Comparison of ENCODE assay signal across 1 cellular context in genomic region chr11:69449320-69450063, GRCh38.
TF ChIP-seq lines count a peak whose summit lies in the region.

No MANE protein-coding gene starts in this region.

TF ChIP-seq in K562, 482 proteins besides CTCF, POLR2A, EP300 and RAD21 (continued from another document and continues in another):
- no peak for TF ChIP-seq ZBTB5 (IDR thresholded peaks at IDR 0.05)
- no peak for TF ChIP-seq CREB3 (tag; conservative IDR thresholded peaks at IDR 0.05; ENCODE audit: low read depth)
- no peak for TF ChIP-seq SRSF1 (IDR thresholded peaks at IDR 0.05; ENCODE audit: low read depth, low read length)
- TF ChIP-seq CREB5 (CRISPR knock-in tag; IDR thresholded peaks at IDR 0.05) = no peak
- no peak for TF ChIP-seq STAT6 (CRISPR knock-in tag; IDR thresholded peaks at IDR 0.05)
- TF ChIP-seq ZNF408 (CRISPR knock-in tag; IDR thresholded peaks at IDR 0.05; ENCODE audit: low read depth) = no peak
- TF ChIP-seq BRCA1 (IDR thresholded peaks at IDR 0.05) = no peak
- TF ChIP-seq BRCA1 (CRISPR knock-in tag; IDR thresholded peaks at IDR 0.05) = 0 out of 2 replicates have a peak, but pooled peaks have one; percentile 80
- TF ChIP-seq MYC (IDR thresholded peaks at IDR 0.05; ENCODE audit: low read depth, low read length) = 0 out of 2 replicates have a peak, but pooled peaks have one; percentile 44
- TF ChIP-seq MYC (CRISPR knock-in tag; IDR thresholded peaks at IDR 0.05; ENCODE audit: borderline replicate concordance, low read depth) = no peak
- TF ChIP-seq ESRRB (CRISPR knock-in tag; IDR thresholded peaks at IDR 0.05; ENCODE audit: borderline replicate concordance) = no peak
- TF ChIP-seq HCFC1 (IDR thresholded peaks at IDR 0.05; ENCODE audit: low read depth, low read length) = peak; percentile 11; the same call in 1 of the 2 replicates
- TF ChIP-seq NR3C1 (CRISPR knock-in tag; IDR thresholded peaks at IDR 0.05) = no peak
- TF ChIP-seq ZNF512 (tag; IDR thresholded peaks at IDR 0.05) = no peak
- no peak for TF ChIP-seq CBX1 (IDR thresholded peaks at IDR 0.05; ENCODE audit: low read depth)
- TF ChIP-seq ZC3H8 (IDR thresholded peaks at IDR 0.05) = no peak
- TF ChIP-seq ZNF780A (CRISPR knock-in tag; IDR thresholded peaks at IDR 0.05) = no peak
- peak; percentile 39; the same call in 1 of the 2 replicates for TF ChIP-seq MEF2A (IDR thresholded peaks at IDR 0.05; ENCODE audit: control insufficient read depth, low read depth, low read length)
- TF ChIP-seq ZNF24 (IDR thresholded peaks at IDR 0.05) = no peak
- no peak for TF ChIP-seq ARID3B (CRISPR knock-in tag; IDR thresholded peaks at IDR 0.05; ENCODE audit: borderline replicate concordance)
- TF ChIP-seq PREB (CRISPR knock-in tag; IDR thresholded peaks at IDR 0.05) = no peak
- no peak for TF ChIP-seq ZNF165 (CRISPR knock-in tag; IDR thresholded peaks at IDR 0.05; ENCODE audit: borderline replicate concordance)
- TF ChIP-seq HSF4 (CRISPR knock-in tag; IDR thresholded peaks at IDR 0.05; ENCODE audit: borderline replicate concordance) = no peak
- peak; percentile 74 for TF ChIP-seq TAL1 (IDR thresholded peaks at IDR 0.05)
- peak; percentile 80 for TF ChIP-seq NEUROD1 (IDR thresholded peaks at IDR 0.05; ENCODE audit: borderline replicate concordance, low read depth, low read length, partially characterized antibody)
- TF ChIP-seq ZNF639 (CRISPR knock-in tag; conservative IDR thresholded peaks at IDR 0.05 in 1 of 2, IDR thresholded peaks at IDR 0.05 in 1 of 2) = no peak
- TF ChIP-seq ZNF717 (CRISPR knock-in tag; IDR thresholded peaks at IDR 0.05) = no peak
- TF ChIP-seq MBD1 (CRISPR knock-in tag; IDR thresholded peaks at IDR 0.05) = no peak
- no peak for TF ChIP-seq FOXA3 (CRISPR knock-in tag; conservative IDR thresholded peaks at IDR 0.05 in 1 of 2, IDR thresholded peaks at IDR 0.05 in 1 of 2)
- no peak for TF ChIP-seq GABPB2 (CRISPR knock-in tag; conservative IDR thresholded peaks at IDR 0.05)
- no peak for TF ChIP-seq DDX20 (tag; IDR thresholded peaks at IDR 0.05; ENCODE audit: low read depth)
- TF ChIP-seq DEAF1 (CRISPR knock-in tag; IDR thresholded peaks at IDR 0.05) = no peak
- no peak for TF ChIP-seq HDAC8 (tag; IDR thresholded peaks at IDR 0.05)
- TF ChIP-seq SNAPC5 (CRISPR knock-in tag; IDR thresholded peaks at IDR 0.05) = no peak
- peak; percentile 98 for TF ChIP-seq ARID1B (IDR thresholded peaks at IDR 0.05)
- TF ChIP-seq ZEB2 (IDR thresholded peaks at IDR 0.05) = peak; percentile 79
- no peak for TF ChIP-seq ELK1 (CRISPR knock-in tag; IDR thresholded peaks at IDR 0.05)
- no peak for TF ChIP-seq ZFP1 (CRISPR knock-in tag; IDR thresholded peaks at IDR 0.05)
- TF ChIP-seq ZBTB12 (CRISPR knock-in tag; IDR thresholded peaks at IDR 0.05) = no peak
- TF ChIP-seq THRA (IDR thresholded peaks at IDR 0.05) = no peak
- TF ChIP-seq ZNF695 (CRISPR knock-in tag; IDR thresholded peaks at IDR 0.05) = no peak
- no peak for TF ChIP-seq ZNF57 (CRISPR knock-in tag; IDR thresholded peaks at IDR 0.05)
